Comparison of ENCODE assay signal across 8 cellular contexts in the genomic region with DNA sequence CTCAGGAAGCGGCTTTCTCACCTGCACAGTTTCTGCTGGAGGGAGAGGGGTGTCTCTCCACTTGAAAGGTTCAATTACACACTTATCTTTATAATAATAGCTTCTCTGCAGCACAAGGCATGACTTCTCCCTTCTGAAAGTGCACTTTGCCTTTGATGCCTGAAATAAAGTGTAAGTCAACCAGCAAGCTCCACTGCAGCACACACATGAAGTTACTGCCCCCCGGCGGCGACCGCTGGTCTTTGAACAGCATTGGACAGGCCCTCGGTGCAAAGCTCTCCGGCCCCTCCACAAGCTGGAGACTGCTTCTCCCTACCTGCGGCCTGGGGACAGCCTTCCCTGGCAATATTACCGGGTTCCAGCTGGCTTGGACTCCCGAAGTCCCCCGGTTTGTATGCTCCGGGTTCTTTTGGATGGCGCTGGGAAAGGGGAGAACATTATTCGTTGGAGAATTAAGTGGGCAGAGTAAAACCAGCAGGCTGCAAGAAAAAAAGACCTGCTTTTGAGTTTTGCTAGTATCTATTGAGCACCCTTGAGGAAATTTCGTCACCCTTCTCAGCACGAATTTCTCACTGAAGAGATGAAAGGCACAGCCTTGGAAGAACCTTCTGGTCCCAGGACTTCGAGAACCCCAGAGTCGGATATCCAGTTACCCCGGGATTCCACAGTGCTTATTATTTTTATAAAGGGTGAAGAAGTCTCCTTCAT. TPM values are rescaled to one million over a fixed set of nuclear protein-coding genes. Genes with fewer than 3 reads are reported as not detected.
DNase-seq lines count a peak whose midpoint lies in the region; ATAC-seq and TF ChIP-seq lines count a peak whose summit lies in the region.

No MANE protein-coding gene starts in this region.

- no peak for TF ChIP-seq POLR2A in lower leg skin (IDR thresholded peaks at IDR 0.05)

- peak; percentile 57 for ATAC-seq in HG02870 (IDR thresholded peaks at IDR 0.05; ENCODE audit: unreplicated experiment)
- ATAC-seq in HG02970 (IDR thresholded peaks at IDR 0.05; ENCODE audit: low FRiP score, unreplicated experiment) = no peak

- H3K4me3 ChIP-seq in lower leg skin (ENCODE audit: low read depth, poor library complexity, severe bottlenecking) = no peak overlapping the region

- 37 to 44% methylated on average over 19 of the region's 19 CpGs for WGBS in lower leg skin, 2 donors

- intact Hi-C loops in lower leg skin (cut with DNase I; ENCODE audit: low total_unique reads) = no loop called here

- peak in 1 of 3 donors; percentile 11 for TF ChIP-seq CTCF in lower leg skin (IDR thresholded peaks at IDR 0.05)

- DNase-seq in DMS153 (lab: John Stamatoyannopoulos, UW) (peak; percentile 94), NCI-H524 treated with DMSO at 0.1 percent for 48 hours (lab: John Stamatoyannopoulos, UW) (peak; percentile 3), dedifferentiated amniotic fluid mesenchymal stem cell (ENCODE audit: extremely low spot score) (peak; percentile 24), lower leg skin (ENCODE audit: low spot score in 2 of 2) (peak; percentile 53 to 94)
- DNase-seq in activated CD4-positive, alpha-beta T cell treated with anti-CD3 and anti-CD28 coated beads, Interleukin-2, amount 50 U/mL, for 1 hour = peak; percentile 49
- DNase-seq in stimulated activated CD4-positive, alpha-beta T cell treated with anti-CD3 and anti-CD28 coated beads, TNF-alpha, amount 100 ng/mL, for 4 hours (ENCODE audit: low read depth in 3 of 3) = peak; percentile 25 to 43 (median 39)

RNA-seq across cellular contexts. Expression of a gene that starts 11.8 kb away (rescaled TPM):
- 10 to 100 TPM; 18.8 to 29.0 (median 19.4) TPM for total RNA-seq in lower leg skin

Comparison
In these comparisons a context has a peak if more than half of its experiments do, and no peak if none do; other contexts are left out.
1. DNase-seq: peak in every context shown above with its lines; median percentile 94 in DMS153; 74 in lower leg skin; 49 in activated CD4-positive, alpha-beta T cell treated with anti-CD3 and anti-CD28 coated beads, Interleukin-2, amount 50 U/mL, for 1 hour; 39 in stimulated activated CD4-positive, alpha-beta T cell treated with anti-CD3 and anti-CD28 coated beads, TNF-alpha, amount 100 ng/mL, for 4 hours; 24 in dedifferentiated amniotic fluid mesenchymal stem cell; 3 in NCI-H524 treated with DMSO at 0.1 percent for 48 hours.